1 cellular context compared by ENCODE assay signal in genomic region chr2:46798041-46798440, GRCh38.
TF ChIP-seq lines count a peak whose summit lies in the region.

No MANE protein-coding gene starts in this region.

TF ChIP-seq in IMR-90, 13 proteins besides CTCF, POLR2A, EP300 and RAD21 (continued from another document):
- TF ChIP-seq USF2 (IDR thresholded peaks at IDR 0.05; ENCODE audit: low read depth, low read length): no peak
TF ChIP-seq in IMR-90: peak in this region for 0.
